Comparison of ENCODE assay signal across 8 cellular contexts in the genomic region with DNA sequence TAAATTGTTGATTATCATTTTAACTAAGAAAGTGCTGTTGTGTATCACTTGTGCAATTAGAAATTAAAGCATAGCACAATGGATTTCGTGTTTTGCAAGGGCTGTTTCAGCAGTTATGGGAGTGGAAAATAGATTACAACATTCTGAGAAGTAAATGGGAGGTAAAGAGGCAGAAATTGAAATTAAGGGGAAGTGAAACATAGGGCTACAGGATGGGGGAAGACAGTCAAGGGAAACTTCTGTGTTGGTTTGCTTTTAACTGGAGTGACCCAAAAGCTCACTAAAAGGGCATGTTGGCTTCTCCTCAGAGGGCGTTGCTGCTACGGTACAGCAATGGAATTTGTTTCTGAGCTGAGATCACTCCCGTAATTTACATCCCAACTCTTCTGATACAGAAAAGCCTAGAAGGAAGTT.
DNase-seq lines count a peak whose midpoint lies in the region; ATAC-seq, FAIRE-seq and TF ChIP-seq lines count a peak whose summit lies in the region.

No MANE protein-coding gene starts in this region.

- no peak overlapping the region for H3K9ac ChIP-seq in HepG2 (ENCODE audit: insufficient read depth, low read depth, low read length)

- 20% methylated on average over 4 of the region's 4 CpGs for WGBS in HepG2 (ENCODE audit: low lambda C conversion rate)

- TF ChIP-seq EP300 in HepG2 (IDR thresholded peaks at IDR 0.05; ENCODE audit: low read depth in 2 of 2, low read length in 2 of 2), result no peak
- TF ChIP-seq EP300 in HepG2 (CRISPR knock-in tag; IDR thresholded peaks at IDR 0.05; ENCODE audit: borderline replicate concordance), result no peak

- TF ChIP-seq CTCF in GM06990 (IDR thresholded peaks at IDR 0.05; ENCODE audit: insufficient read depth, low read length, poor library complexity, severe bottlenecking) (no peak), PC-9 (conservative IDR thresholded peaks at IDR 0.05) (no peak), HepG2 (CRISPR knock-in tag; IDR thresholded peaks at IDR 0.05) (no peak)

- no peaks in the 10 kb centered on the region for H3K27me3 ChIP-seq in GM06990 (replicated peaks; ENCODE audit: control insufficient read depth, insufficient read depth, low read length)
- no peaks in the 10 kb centered on the region for H3K27me3 ChIP-seq in PC-9 (ENCODE audit: insufficient read depth, low read depth)
- peaks cover 0 to 2% of the 10 kb centered on the region in 2 experiments; a peak in 1 of 5 replicates for H3K27me3 ChIP-seq in HepG2 (ENCODE audit: control insufficient read depth in 1 of 2, insufficient read depth in 2 of 2, low read length in 2 of 2)

- H3F3A ChIP-seq in PC-9 (ENCODE audit: insufficient read depth, low read depth), result peaks cover 24% of the 10 kb centered on the region

- no peak for TF ChIP-seq RAD21 in HepG2 (CRISPR knock-in tag; IDR thresholded peaks at IDR 0.05)

- H3K4me2 ChIP-seq in PC-9 (no peak overlapping the region), HepG2 (ENCODE audit: low read depth, low read length) (peak overlapping the region; percentile 14; the same call in 1 of the 2 replicates)

- H4K20me1 ChIP-seq in PC-9 (ENCODE audit: insufficient read depth) (no peaks in the 10 kb centered on the region), HepG2 (ENCODE audit: insufficient read depth, low read length) (no peaks in the 10 kb centered on the region)

- no peak for TF ChIP-seq POLR2A in HepG2 (IDR thresholded peaks at IDR 0.05; ENCODE audit: insufficient read depth in 1 of 2, low read depth in 2 of 2, low read length in 2 of 2)

- H3K27ac ChIP-seq in PC-9 (peak overlapping the region; percentile 6; the same call in 1 of the 2 replicates), HepG2 (ENCODE audit: extremely low read length, insufficient read depth, low read length) (no peak overlapping the region)

- intact Hi-C loops in PC-9 (cut with micrococcal nuclease; ENCODE audit: unreplicated experiment), result no loop called here
- intact Hi-C loops in HepG2 (cut with micrococcal nuclease; ENCODE audit: unreplicated experiment), result no loop called here

- in situ Hi-C loops in HepG2 (cut with HindIII; ENCODE audit: extremely low pct_ligation_motif_present, low pct_unique_long_range_greater_than_20kb), result no loop called here

- CTCF ChIA-PET in PC-9 (lab: Charles Lee), result no interaction called here
- CTCF ChIA-PET in HepG2 (lab: Yijun Ruan, JAX; ENCODE audit: low intra/inter-chr PET ratio, low total read pairs), result no interaction called here

- no peaks in the 10 kb centered on the region for H3K9me3 ChIP-seq in PC-9 (ENCODE audit: insufficient read depth, low read depth)
- no peaks in the 10 kb centered on the region for H3K9me3 ChIP-seq in HepG2 (ENCODE audit: low read length)

- no peaks in the 10 kb centered on the region for H3K36me3 ChIP-seq in GM06990 (ENCODE audit: control insufficient read depth, insufficient read depth, low read length)
- H3K36me3 ChIP-seq in PC-9 (ENCODE audit: low read depth), result no peaks in the 10 kb centered on the region
- no peaks in the 10 kb centered on the region for H3K36me3 ChIP-seq in HepG2 (replicated peaks in 1 of 2; ENCODE audit: control insufficient read depth in 1 of 2, insufficient read depth in 2 of 2, low read length in 2 of 2)

- peak; percentile 52 for ATAC-seq in HG02678 (IDR thresholded peaks at IDR 0.05; ENCODE audit: unreplicated experiment)
- ATAC-seq in HepG2, result no peak
- no peak for ATAC-seq in stimulated activated naive CD8-positive, alpha-beta T cell treated with anti-CD3 and anti-CD28 coated beads, Interleukin-15, Interleukin-2, amounts not matched to agents 100 U/mL and 50 U/mL, for 24 hours

- H3K79me2 ChIP-seq in PC-9 (ENCODE audit: low read depth) (no peaks in the 10 kb centered on the region), HepG2 (ENCODE audit: insufficient read depth, low read length) (no peaks in the 10 kb centered on the region)

- BruUV-seq in PC-9 (replicated peaks; lab: Mats Ljungman, UMichigan) (no TSS peak), HepG2 (replicated peaks; lab: Mats Ljungman, UMichigan) (no TSS peak)

- H3K9me2 ChIP-seq in PC-9 (ENCODE audit: insufficient read depth), result no peaks in the 10 kb centered on the region

- H2AFZ ChIP-seq in PC-9, result 0 out of 2 replicates have a peak overlapping the region, but pooled peaks have one; percentile 10
- H2AFZ ChIP-seq in HepG2 (ENCODE audit: low read length), result peak overlapping the region; percentile 8

- H3K4me1 ChIP-seq in PC-9 (replicated peaks; ENCODE audit: insufficient read depth) (peaks cover 47% of the 10 kb centered on the region), HepG2 (ENCODE audit: insufficient read depth, low read length) (peaks cover 57% of the 10 kb centered on the region)

- H3K4me3 ChIP-seq in GM06990 (replicated peaks; ENCODE audit: low read depth, low read length) (no peak overlapping the region), PC-9 (no peak overlapping the region), HepG2 (replicated peaks in 1 of 3; ENCODE audit: insufficient read depth in 1 of 3, low read depth in 2 of 3, low read length in 3 of 3) (no peak overlapping the region)

- FAIRE-seq in HepG2 (lab: Jason Lieb, UNC), result no peak

- DNase-seq in GM06990 (ENCODE audit: extremely low read depth, insufficient read length), result peak; percentile 54
- no peak for DNase-seq in PC-9
- DNase-seq in HepG2 (ENCODE audit: low spot score), result no peak
- DNase-seq in DMS153 treated with DMSO at 0.1 percent for 48 hours (lab: John Stamatoyannopoulos, UW; ENCODE audit: unreplicated experiment), result no peak
- DNase-seq in NCI-H2196 treated with DMSO at 0.1 percent for 48 hours (lab: John Stamatoyannopoulos, UW; ENCODE audit: unreplicated experiment), result no peak
- DNase-seq in stimulated activated naive CD8-positive, alpha-beta T cell treated with anti-CD3 and anti-CD28 coated beads, Interleukin-15, Interleukin-2, amounts not matched to agents 100 U/mL and 50 U/mL, for 24 hours, result no peak
- DNase-seq in HuH-7.5 (ENCODE audit: low spot score), result no peak

- POLR2A ChIA-PET in PC-9 (lab: Charles Lee; ENCODE audit: unreplicated experiment), result no interaction called here
- POLR2A ChIA-PET in HepG2 (lab: Yijun Ruan, JAX), result no interaction called here

TF ChIP-seq in HepG2, 621 proteins besides CTCF, POLR2A, EP300 and RAD21:
- TF ChIP-seq ZNF260 (CRISPR knock-in tag; IDR thresholded peaks at IDR 0.05; ENCODE audit: borderline replicate concordance, low read depth) (no peak), U2AF2 (IDR thresholded peaks at IDR 0.05; ENCODE audit: low read depth, low read length) (no peak), SP4 (CRISPR knock-in tag; IDR thresholded peaks at IDR 0.05) (no peak)
- TF ChIP-seq, protein P1, sequence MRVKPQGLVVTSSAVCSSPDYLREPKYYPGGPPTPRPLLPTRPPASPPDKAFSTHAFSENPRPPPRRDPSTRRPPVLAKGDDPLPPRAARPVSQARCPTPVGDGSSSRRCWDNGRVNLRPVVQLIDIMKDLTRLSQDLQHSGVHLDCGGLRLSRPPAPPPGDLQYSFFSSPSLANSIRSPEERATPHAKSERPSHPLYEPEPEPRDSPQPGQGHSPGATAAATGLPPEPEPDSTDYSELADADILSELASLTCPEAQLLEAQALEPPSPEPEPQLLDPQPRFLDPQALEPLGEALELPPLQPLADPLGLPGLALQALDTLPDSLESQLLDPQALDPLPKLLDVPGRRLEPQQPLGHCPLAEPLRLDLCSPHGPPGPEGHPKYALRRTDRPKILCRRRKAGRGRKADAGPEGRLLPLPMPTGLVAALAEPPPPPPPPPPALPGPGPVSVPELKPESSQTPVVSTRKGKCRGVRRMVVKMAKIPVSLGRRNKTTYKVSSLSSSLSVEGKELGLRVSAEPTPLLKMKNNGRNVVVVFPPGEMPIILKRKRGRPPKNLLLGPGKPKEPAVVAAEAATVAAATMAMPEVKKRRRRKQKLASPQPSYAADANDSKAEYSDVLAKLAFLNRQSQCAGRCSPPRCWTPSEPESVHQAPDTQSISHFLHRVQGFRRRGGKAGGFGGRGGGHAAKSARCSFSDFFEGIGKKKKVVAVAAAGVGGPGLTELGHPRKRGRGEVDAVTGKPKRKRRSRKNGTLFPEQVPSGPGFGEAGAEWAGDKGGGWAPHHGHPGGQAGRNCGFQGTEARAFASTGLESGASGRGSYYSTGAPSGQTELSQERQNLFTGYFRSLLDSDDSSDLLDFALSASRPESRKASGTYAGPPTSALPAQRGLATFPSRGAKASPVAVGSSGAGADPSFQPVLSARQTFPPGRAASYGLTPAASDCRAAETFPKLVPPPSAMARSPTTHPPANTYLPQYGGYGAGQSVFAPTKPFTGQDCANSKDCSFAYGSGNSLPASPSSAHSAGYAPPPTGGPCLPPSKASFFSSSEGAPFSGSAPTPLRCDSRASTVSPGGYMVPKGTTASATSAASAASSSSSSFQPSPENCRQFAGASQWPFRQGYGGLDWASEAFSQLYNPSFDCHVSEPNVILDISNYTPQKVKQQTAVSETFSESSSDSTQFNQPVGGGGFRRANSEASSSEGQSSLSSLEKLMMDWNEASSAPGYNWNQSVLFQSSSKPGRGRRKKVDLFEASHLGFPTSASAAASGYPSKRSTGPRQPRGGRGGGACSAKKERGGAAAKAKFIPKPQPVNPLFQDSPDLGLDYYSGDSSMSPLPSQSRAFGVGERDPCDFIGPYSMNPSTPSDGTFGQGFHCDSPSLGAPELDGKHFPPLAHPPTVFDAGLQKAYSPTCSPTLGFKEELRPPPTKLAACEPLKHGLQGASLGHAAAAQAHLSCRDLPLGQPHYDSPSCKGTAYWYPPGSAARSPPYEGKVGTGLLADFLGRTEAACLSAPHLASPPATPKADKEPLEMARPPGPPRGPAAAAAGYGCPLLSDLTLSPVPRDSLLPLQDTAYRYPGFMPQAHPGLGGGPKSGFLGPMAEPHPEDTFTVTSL (CRISPR knock-in tag; IDR thresholded peaks at IDR 0.05; ENCODE audit: borderline replicate concordance), result no peak
